Comparison of ENCODE assay signal across 8 cellular contexts in genomic region chr18:31241900-31242409, GRCh38.
DNase-seq lines count a peak whose midpoint lies in the region; ATAC-seq and TF ChIP-seq lines count a peak whose summit lies in the region.

No MANE protein-coding gene starts in this region.

- peaks cover 54% of the 10 kb centered on the region for H3K4me1 Mint-ChIP-seq in WTC11

- intact Hi-C loops in lower lobe of right lung (cut with DNase I) = no loop called here

- H3K27ac ChIP-seq in lower lobe of right lung = no peak overlapping the region

- H3K4me1 ChIP-seq in lower lobe of right lung = no peaks in the 10 kb centered on the region

- TF ChIP-seq CTCF in GM10266 (IDR thresholded peaks at IDR 0.05; ENCODE audit: control insufficient read depth, insufficient read depth, low read depth, missing control alignments) (peak; percentile 15), WTC11 (IDR thresholded peaks at IDR 0.05) (peak; percentile 82), lower lobe of right lung (IDR thresholded peaks at IDR 0.05) (peak; percentile 40)

- H3K4me3 Mint-ChIP-seq in WTC11 = no peak overlapping the region

- no peaks in the 10 kb centered on the region for H3K27me3 ChIP-seq in lower lobe of right lung (ENCODE audit: low read depth)

- H3K36me3 Mint-ChIP-seq in WTC11 = no peaks in the 10 kb centered on the region

- H3K4me3 ChIP-seq in lower lobe of right lung = no peak overlapping the region

- H3K9me3 Mint-ChIP-seq in WTC11 = no peaks in the 10 kb centered on the region

- no peak for DNase-seq in GM10266 (ENCODE audit: extremely low spot score)
- DNase-seq in WTC11 (ENCODE audit: low spot score) = peak; percentile 77
- DNase-seq in lower lobe of right lung = no peak

- no peak overlapping the region for H3K27ac Mint-ChIP-seq in WTC11

- H3K36me3 ChIP-seq in lower lobe of right lung = no peaks in the 10 kb centered on the region

- no peaks in the 10 kb centered on the region for H3K27me3 Mint-ChIP-seq in WTC11 (ENCODE audit: low read depth)

- CTCF ChIA-PET in WTC11 (lab: Charles Lee) = interaction anchor here (0.6 to 1.9 kb wide), 17 partner anchors 9 to 301 kb away, joined by 3 to 12 read pairs (median 3); no protein-coding TSS in a partner anchor

- H3K9me3 ChIP-seq in lower lobe of right lung = no peaks in the 10 kb centered on the region

- peak; percentile 76 for ATAC-seq in HG03108 (IDR thresholded peaks at IDR 0.05; ENCODE audit: unreplicated experiment)
- ATAC-seq in WTC11 = peak; percentile 85
- ATAC-seq in lower lobe of right lung = peak; percentile 56 to 81
- ATAC-seq in HG02588 (IDR thresholded peaks at IDR 0.05; ENCODE audit: unreplicated experiment) = no peak
- no peak for ATAC-seq in HG03045 (IDR thresholded peaks at IDR 0.05; ENCODE audit: unreplicated experiment)
- no peak for ATAC-seq in GM21717 (IDR thresholded peaks at IDR 0.05; ENCODE audit: unreplicated experiment)
- ATAC-seq in HG03159 (IDR thresholded peaks at IDR 0.05; ENCODE audit: unreplicated experiment) = no peak

- POLR2A ChIA-PET in WTC11 (lab: Charles Lee) = no interaction called here

TF ChIP-seq in WTC11, 78 proteins besides CTCF, POLR2A, EP300 and RAD21:
- no peak for TF ChIP-seq ZNF416 (CRISPR knock-in tag; IDR thresholded peaks at IDR 0.05)
- TF ChIP-seq NR1H2 (CRISPR knock-in tag; IDR thresholded peaks at IDR 0.05) = no peak
- no peak for TF ChIP-seq CREM (CRISPR knock-in tag; IDR thresholded peaks at IDR 0.05)
- TF ChIP-seq SMAD4 (CRISPR knock-in tag; IDR thresholded peaks at IDR 0.05) = no peak
- no peak for TF ChIP-seq ATF6 (CRISPR knock-in tag; IDR thresholded peaks at IDR 0.05)
- TF ChIP-seq RORB (CRISPR knock-in tag; IDR thresholded peaks at IDR 0.05) = no peak
- no peak for TF ChIP-seq HMGA2 (CRISPR knock-in tag; IDR thresholded peaks at IDR 0.05)
- no peak for TF ChIP-seq ZSCAN18 (CRISPR knock-in tag; IDR thresholded peaks at IDR 0.05)
- TF ChIP-seq USF2 (CRISPR knock-in tag; IDR thresholded peaks at IDR 0.05) = no peak
- no peak for TF ChIP-seq FOXP4 (CRISPR knock-in tag; IDR thresholded peaks at IDR 0.05)
- TF ChIP-seq ZNF138 (CRISPR knock-in tag; conservative IDR thresholded peaks at IDR 0.05) = no peak
- TF ChIP-seq PRDM15 (CRISPR knock-in tag; IDR thresholded peaks at IDR 0.05) = no peak
- TF ChIP-seq IRF1 (CRISPR knock-in tag; IDR thresholded peaks at IDR 0.05) = no peak
- TF ChIP-seq OVOL2 (CRISPR knock-in tag; IDR thresholded peaks at IDR 0.05; ENCODE audit: borderline replicate concordance) = no peak
- no peak for TF ChIP-seq ESRRA (CRISPR knock-in tag; IDR thresholded peaks at IDR 0.05; ENCODE audit: borderline replicate concordance)
- no peak for TF ChIP-seq TEAD1 (CRISPR knock-in tag; IDR thresholded peaks at IDR 0.05)

Comparison
In these comparisons a context has a peak if more than half of its experiments do, and no peak if none do; other contexts are left out.
1. CTCF ChIP-seq: peak in every context shown above with its lines; median percentile 82 in WTC11; 40 in lower lobe of right lung; 15 in GM10266.
2. ATAC-seq: peak in HG03108 (single experiment), WTC11 (single experiment) and lower lobe of right lung (2 of 2); none in HG02588 (single experiment), HG03045 (single experiment), GM21717 (single experiment) and HG03159 (single experiment).